In genomic region chr1:55506686-55507577, GRCh38 we compare ENCODE assay signal across 15 cellular contexts.
DNase-seq lines count a peak whose midpoint lies in the region; TF ChIP-seq lines count a peak whose summit lies in the region.
"Had no signal": no experiment of that assay in that cellular context is flagged by ENCODE, and none has a peak within 500 bp of the region (broad histone marks: within the 10 kb centered on the region; RNA-seq: fewer than 3 reads in every experiment).

No MANE protein-coding gene starts in this region.

- H3K27me3 ChIP-seq in mucosa of rectum (ENCODE audit: control insufficient read depth in 2 of 2, insufficient read depth in 2 of 2, low read length in 2 of 2): no peaks in the 10 kb centered on the region
- H3K27me3 ChIP-seq in esophagus squamous epithelium: peaks cover 0 to 15% (median 0%) of the 10 kb centered on the region in 4 donors
- H3K27me3 ChIP-seq: BLaER1, esophagus muscularis mucosa had no signal

- no peaks in the 10 kb centered on the region for H3K36me3 ChIP-seq in mucosa of rectum (ENCODE audit: control insufficient read depth in 2 of 2, insufficient read depth in 2 of 2, low read length in 2 of 2)
- H3K36me3 ChIP-seq in esophagus squamous epithelium: no peaks in the 10 kb centered on the region
- H3K36me3 ChIP-seq: BLaER1, esophagus muscularis mucosa had no signal

- H3K36me3 Mint-ChIP-seq in chondrocyte (ENCODE audit: low read depth) (no peaks in the 10 kb centered on the region), glutamatergic neuron (ENCODE audit: unreplicated experiment) (no peaks in the 10 kb centered on the region)

- H3K4me3 Mint-ChIP-seq in chondrocyte (ENCODE audit: unreplicated experiment) (peak overlapping the region; percentile 28), glutamatergic neuron (ENCODE audit: unreplicated experiment) (no peak overlapping the region)
- H3K4me3 Mint-ChIP-seq: central memory CD8-positive, alpha-beta T cell had no signal

- H3K27ac ChIP-seq in mucosa of rectum (ENCODE audit: low read depth in 2 of 2, low read length in 2 of 2) (peak overlapping the region; percentile 35 to 70), esophagus squamous epithelium (no peak overlapping the region)
- H3K27ac ChIP-seq: BLaER1, esophagus muscularis mucosa had no signal

- H3K9ac ChIP-seq in mucosa of rectum (ENCODE audit: low read depth in 1 of 2, low read length in 2 of 2): peak overlapping the region in 1 of 2 donors; percentile 13
- H3K9ac ChIP-seq: BLaER1 had no signal

- no peak for TF ChIP-seq POLR2A in esophagus squamous epithelium (IDR thresholded peaks at IDR 0.05)

- no peaks in the 10 kb centered on the region for H3K9me3 Mint-ChIP-seq in chondrocyte (ENCODE audit: low read depth)
- no peaks in the 10 kb centered on the region for H3K9me3 Mint-ChIP-seq in glutamatergic neuron (ENCODE audit: unreplicated experiment)
- H3K9me3 Mint-ChIP-seq: central memory CD8-positive, alpha-beta T cell had no signal

- intact Hi-C loops in esophagus squamous epithelium (cut with DNase I): no loop called here

- H3K4me1 ChIP-seq in mucosa of rectum (ENCODE audit: control insufficient read depth in 2 of 2, insufficient read depth in 2 of 2, low read length in 2 of 2): peaks cover 24 to 45% of the 10 kb centered on the region in 2 donors
- H3K4me1 ChIP-seq in esophagus squamous epithelium: peaks cover 0 to 18% (median 3%) of the 10 kb centered on the region in 3 donors
- H3K4me1 ChIP-seq: BLaER1 had no signal

- H3K27me3 Mint-ChIP-seq in chondrocyte (ENCODE audit: low read depth) (no peaks in the 10 kb centered on the region), glutamatergic neuron (ENCODE audit: unreplicated experiment) (no peaks in the 10 kb centered on the region)

- 59 to 72% methylated on average over 5 to 6 of the region's 6 CpGs for WGBS in esophagus squamous epithelium, 2 donors

- TF ChIP-seq CTCF in AG09309 (IDR thresholded peaks at IDR 0.05; ENCODE audit: control insufficient read depth, insufficient read depth, low read depth, low read length, missing control alignments) (no peak), chondrocyte (IDR thresholded peaks at IDR 0.05) (peak; percentile 81), glutamatergic neuron (IDR thresholded peaks at IDR 0.05; ENCODE audit: partially characterized antibody, unreplicated experiment) (no peak), esophagus squamous epithelium (IDR thresholded peaks at IDR 0.05) (no peak)

- H3K27ac Mint-ChIP-seq in chondrocyte (ENCODE audit: unreplicated experiment) (peak overlapping the region; percentile 94), glutamatergic neuron (ENCODE audit: unreplicated experiment) (no peak overlapping the region)

- DNase-seq in AG09309 (ENCODE audit: low read depth): peak; percentile 37
- peak; percentile 66 for DNase-seq in LoVo (ENCODE audit: low spot score)
- DNase-seq in chondrocyte (ENCODE audit: low spot score): no peak
- DNase-seq in glutamatergic neuron: no peak
- DNase-seq in esophagus squamous epithelium (lab: John Stamatoyannopoulos, UW): no peak
- no peak for DNase-seq in Ammon's horn (ENCODE audit: low spot score)
- no peak for DNase-seq in mucosa of gallbladder (ENCODE audit: low spot score)
- DNase-seq: activated naive CD4-positive, alpha-beta T cell treated with Interleukin-2 at 50 U/mL for 16 hours; NCI-H1694; stimulated activated CD4-positive, alpha-beta T cell treated with anti-CD3 and anti-CD28 coated beads, Interleukin-4, amount 100 ng/mL, for 1 hour had no signal

- no peak overlapping the region for H3K4me3 ChIP-seq in AG09309 (ENCODE audit: control insufficient read depth, low read depth, low read length)
- no peak overlapping the region for H3K4me3 ChIP-seq in mucosa of rectum (ENCODE audit: low read length in 2 of 2)
- H3K4me3 ChIP-seq in esophagus squamous epithelium: no peak overlapping the region
- H3K4me3 ChIP-seq: BLaER1, esophagus muscularis mucosa, K562 had no signal

- H3K9me3 ChIP-seq in mucosa of rectum (ENCODE audit: control insufficient read depth in 2 of 2, low read length in 2 of 2): no peaks in the 10 kb centered on the region
- H3K9me3 ChIP-seq in esophagus squamous epithelium: no peaks in the 10 kb centered on the region
- H3K9me3 ChIP-seq: BLaER1, esophagus muscularis mucosa had no signal

- peaks cover 44% of the 10 kb centered on the region for H3K4me1 Mint-ChIP-seq in chondrocyte (ENCODE audit: low read depth)
- no peaks in the 10 kb centered on the region for H3K4me1 Mint-ChIP-seq in glutamatergic neuron (ENCODE audit: low read depth, unreplicated experiment)
- H3K4me1 Mint-ChIP-seq: central memory CD8-positive, alpha-beta T cell had no signal

Comparison
In these comparisons a context has a peak if more than half of its experiments do, and no peak if none do; other contexts are left out.
1. DNase-seq: peak in AG09309 (single experiment) and LoVo (single experiment); none in chondrocyte (single experiment), glutamatergic neuron (single experiment), esophagus squamous epithelium (single experiment), Ammon's horn (single experiment) and mucosa of gallbladder (single experiment).
2. H3K27ac ChIP-seq: peak in mucosa of rectum (2 of 2); none in esophagus squamous epithelium (0 of 4).